1 cellular context compared by ENCODE assay signal in genomic region chr19:53086949-53087348, GRCh38.
TF ChIP-seq lines count a peak whose summit lies in the region.

No MANE protein-coding gene starts in this region.

TF ChIP-seq in endothelial cell of umbilical vein, 7 proteins besides CTCF, POLR2A, EP300 and RAD21:
- TF ChIP-seq EZH2 (IDR thresholded peaks at IDR 0.05; ENCODE audit: borderline replicate concordance, low read depth, low read length, severe bottlenecking), result no peak
- peak; percentile 31 for TF ChIP-seq MAX (IDR thresholded peaks at IDR 0.05; ENCODE audit: insufficient read depth, insufficient read length)
- TF ChIP-seq MYC (IDR thresholded peaks at IDR 0.05; ENCODE audit: low read depth, low read length), result no peak
- peak; percentile 74 for TF ChIP-seq JUN (IDR thresholded peaks at IDR 0.05; ENCODE audit: borderline replicate concordance, insufficient read depth, insufficient read length, low read depth)
- TF ChIP-seq POLR2AphosphoS5 (IDR thresholded peaks at IDR 0.05; ENCODE audit: insufficient read depth, low read depth, low read length), result peak; percentile 75
- TF ChIP-seq FOS (IDR thresholded peaks at IDR 0.05; ENCODE audit: borderline replicate concordance, insufficient read depth, low read length), result peak; percentile 53
- TF ChIP-seq GATA2 (IDR thresholded peaks at IDR 0.05; ENCODE audit: insufficient read depth, insufficient read length, low read depth, low read length), result peak; percentile 71
